10 cellular contexts compared by ENCODE assay signal in the genomic region with DNA sequence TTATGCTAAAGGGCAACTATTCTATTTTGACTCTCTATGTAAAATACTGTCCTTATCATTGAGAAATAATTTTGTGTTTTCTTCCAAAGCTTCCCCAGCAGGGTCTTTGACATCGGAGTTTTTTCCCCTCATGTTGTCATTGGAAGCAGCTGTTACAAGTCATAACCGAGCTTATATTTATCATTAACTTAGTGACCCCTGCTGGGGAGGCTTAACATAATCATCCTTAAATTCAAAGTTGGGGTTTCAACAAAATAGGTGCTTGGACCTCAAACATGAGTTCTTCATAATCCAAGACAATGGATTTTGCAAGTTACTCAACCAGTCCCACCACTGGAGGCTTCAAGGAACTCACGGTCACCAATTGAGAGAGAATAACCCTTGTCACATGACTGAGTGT.
DNase-seq lines count a peak whose midpoint lies in the region; ATAC-seq and TF ChIP-seq lines count a peak whose summit lies in the region.
"Had no signal": no experiment of that assay in that cellular context is flagged by ENCODE, and none has a peak within 500 bp of the region (broad histone marks: within the 10 kb centered on the region; RNA-seq: fewer than 3 reads in every experiment).

No MANE protein-coding gene starts in this region.

- 27% methylated on average over 3 of the region's 3 CpGs for WGBS in right lobe of liver (ENCODE audit: insufficient coverage, low coverage, low lambda C conversion rate, missing lambda C conversion rate)

- peaks cover 3% of the 10 kb centered on the region for H3K9me3 Mint-ChIP-seq in activated T-cell treated with anti-CD3 and anti-CD28 coated beads, Interleukin-2, amount 50 U/mL, for 24 hours

- H3K27ac Mint-ChIP-seq in activated T-cell treated with anti-CD3 and anti-CD28 coated beads, Interleukin-2, amount 50 U/mL, for 24 hours: no peak overlapping the region

- TF ChIP-seq CTCF in LNCAP (IDR thresholded peaks at IDR 0.05) (peak; percentile 18; the same call in 1 of the 2 replicates), right lobe of liver (IDR thresholded peaks at IDR 0.05) (peak in 3 of 4 donors; percentile 15 to 29 (median 23))

- H3K36me3 ChIP-seq in right lobe of liver: no peaks in the 10 kb centered on the region

- H3K27me3 Mint-ChIP-seq in activated T-cell treated with anti-CD3 and anti-CD28 coated beads, Interleukin-2, amount 50 U/mL, for 24 hours: no peaks in the 10 kb centered on the region

- peak; percentile 3 for DNase-seq in DMS 273 treated with DMSO at 0.1 percent for 48 hours (lab: John Stamatoyannopoulos, UW)
- DNase-seq in SK-MEL-5 (ENCODE audit: low read depth, low spot score): peak; percentile 41
- no peak for DNase-seq in right lobe of liver
- DNase-seq in NCI-H1048 (lab: John Stamatoyannopoulos, UW): no peak
- no peak for DNase-seq in activated T-cell treated with anti-CD3 and anti-CD28 coated beads, Interleukin-2, amount 50 U/mL, for 24 hours
- DNase-seq in T-helper 2 cell: no peak
- DNase-seq: NCI-H774 had no signal

- H3K27ac ChIP-seq in right lobe of liver: no peak overlapping the region
- H3K27ac ChIP-seq: epithelial cell of prostate had no signal

- in situ Hi-C loops in SK-MEL-5 (cut with HindIII; ENCODE audit: low pct_unique_long_range_greater_than_20kb, low sequenced_read_pairs): no loop called here

- no peaks in the 10 kb centered on the region for H3K27me3 ChIP-seq in right lobe of liver

- ATAC-seq in right lobe of liver (no peak), HG02970 (IDR thresholded peaks at IDR 0.05; ENCODE audit: low FRiP score, unreplicated experiment) (no peak)

- no peaks in the 10 kb centered on the region for H3K36me3 Mint-ChIP-seq in activated T-cell treated with anti-CD3 and anti-CD28 coated beads, Interleukin-2, amount 50 U/mL, for 24 hours (ENCODE audit: low read depth)

- no peaks in the 10 kb centered on the region for H3K4me1 Mint-ChIP-seq in activated T-cell treated with anti-CD3 and anti-CD28 coated beads, Interleukin-2, amount 50 U/mL, for 24 hours (ENCODE audit: low read depth)

- H3K4me3 Mint-ChIP-seq in activated T-cell treated with anti-CD3 and anti-CD28 coated beads, Interleukin-2, amount 50 U/mL, for 24 hours: no peak overlapping the region

- no peaks in the 10 kb centered on the region for H3K4me1 ChIP-seq in right lobe of liver

- no peak for TF ChIP-seq POLR2A in right lobe of liver (IDR thresholded peaks at IDR 0.05)

- no peak overlapping the region for H3K4me3 ChIP-seq in right lobe of liver

- intact Hi-C loops in right lobe of liver (cut with DNase I): no loop called here

- H3K9me3 ChIP-seq in right lobe of liver: no peaks in the 10 kb centered on the region

Comparison
In these comparisons a context has a peak if more than half of its experiments do, and no peak if none do; other contexts are left out.
1. DNase-seq: peak in DMS 273 treated with DMSO at 0.1 percent for 48 hours (single experiment) and SK-MEL-5 (single experiment); none in right lobe of liver (0 of 3), NCI-H1048 (single experiment), activated T-cell treated with anti-CD3 and anti-CD28 coated beads, Interleukin-2, amount 50 U/mL, for 24 hours (single experiment) and T-helper 2 cell (0 of 5).